In genomic region chr2:152166633-152167032, GRCh38 we compare ENCODE assay signal across 10 cellular contexts. TPM values are rescaled to one million over a fixed set of nuclear protein-coding genes. Genes with fewer than 3 reads are reported as not detected.
DNase-seq lines count a peak whose midpoint lies in the region; ATAC-seq, FAIRE-seq and TF ChIP-seq lines count a peak whose summit lies in the region.
"Had no signal": no experiment of that assay in that cellular context is flagged by ENCODE, and none has a peak within 500 bp of the region (broad histone marks: within the 10 kb centered on the region; RNA-seq: fewer than 3 reads in every experiment).

No MANE protein-coding gene starts in this region.

- WGBS in thyroid gland, 2 donors, result 44 to 53% methylated on average over 3 of the region's 3 CpGs

- intact Hi-C loops in activated naive CD4-positive, alpha-beta T cell treated with anti-CD3 and anti-CD28 coated beads for 36 hours (cut with micrococcal nuclease), result loop anchor here (1.0 kb wide), 1 partner anchor 9 kb away; the partner anchor contains the start of gene STAM2
- intact Hi-C loops in thyroid gland (cut with DNase I), result no loop called here
- intact Hi-C loops in activated T-helper 1 cell treated with anti-CD3 and anti-CD28 coated beads, Interleukin-12 subunit alpha, Interleukin-12 subunit beta, Interleukin-2, Interleukin-4 antibody, amounts not matched to agents 30 ng/mL and 10 ng/mL and 1 ng/mL, durations not matched to agents 14 hours and 24 hours and 36 hours (cut with micrococcal nuclease), result loop anchor here (1.0 to 2.0 kb wide), 2 partner anchors 9 to 32 kb away; partner anchors contain the start of gene STAM2

- H3K36me3 Mint-ChIP-seq in activated naive CD4-positive, alpha-beta T cell treated with anti-CD3 and anti-CD28 coated beads for 36 hours (ENCODE audit: low read depth), result peaks cover 4% of the 10 kb centered on the region
- H3K36me3 Mint-ChIP-seq in activated T-helper 1 cell treated with anti-CD3 and anti-CD28 coated beads, Interleukin-12 subunit alpha, Interleukin-12 subunit beta, Interleukin-2, Interleukin-4 antibody, amounts not matched to agents 30 ng/mL and 10 ng/mL and 1 ng/mL, durations not matched to agents 14 hours and 24 hours and 36 hours (ENCODE audit: low read depth), result peaks cover 6% of the 10 kb centered on the region

- no peaks in the 10 kb centered on the region for H3K9me3 Mint-ChIP-seq in activated naive CD4-positive, alpha-beta T cell treated with anti-CD3 and anti-CD28 coated beads for 36 hours
- peaks cover under 1% of the 10 kb centered on the region for H3K9me3 Mint-ChIP-seq in activated T-helper 1 cell treated with anti-CD3 and anti-CD28 coated beads, Interleukin-12 subunit alpha, Interleukin-12 subunit beta, Interleukin-2, Interleukin-4 antibody, amounts not matched to agents 30 ng/mL and 10 ng/mL and 1 ng/mL, durations not matched to agents 14 hours and 24 hours and 36 hours
- H3K9me3 Mint-ChIP-seq: dendritic cell treated with granulocyte-macrophage colony-stimulating factor and Interleukin-4, amounts not matched to agents 40 ng/mL and 50 ng/mL, for 4 days had no signal

- H3K4me3 Mint-ChIP-seq in activated naive CD4-positive, alpha-beta T cell treated with anti-CD3 and anti-CD28 coated beads for 36 hours, result no peak overlapping the region
- H3K4me3 Mint-ChIP-seq in activated T-helper 1 cell treated with anti-CD3 and anti-CD28 coated beads, Interleukin-12 subunit alpha, Interleukin-12 subunit beta, Interleukin-2, Interleukin-4 antibody, amounts not matched to agents 30 ng/mL and 10 ng/mL and 1 ng/mL, durations not matched to agents 14 hours and 24 hours and 36 hours, result no peak overlapping the region
- H3K4me3 Mint-ChIP-seq: dendritic cell treated with granulocyte-macrophage colony-stimulating factor and Interleukin-4, amounts not matched to agents 40 ng/mL and 50 ng/mL, for 4 days had no signal

- ATAC-seq in HG02981 (IDR thresholded peaks at IDR 0.05; ENCODE audit: unreplicated experiment), result peak; percentile 62

- no peak for TF ChIP-seq POLR2A in thyroid gland (IDR thresholded peaks at IDR 0.05)

- H3K27me3 Mint-ChIP-seq in activated naive CD4-positive, alpha-beta T cell treated with anti-CD3 and anti-CD28 coated beads for 36 hours (ENCODE audit: low read depth), result no peaks in the 10 kb centered on the region
- H3K27me3 Mint-ChIP-seq in activated T-helper 1 cell treated with anti-CD3 and anti-CD28 coated beads, Interleukin-12 subunit alpha, Interleukin-12 subunit beta, Interleukin-2, Interleukin-4 antibody, amounts not matched to agents 30 ng/mL and 10 ng/mL and 1 ng/mL, durations not matched to agents 14 hours and 24 hours and 36 hours (ENCODE audit: insufficient read depth), result no peaks in the 10 kb centered on the region
- H3K27me3 Mint-ChIP-seq: dendritic cell treated with granulocyte-macrophage colony-stimulating factor and Interleukin-4, amounts not matched to agents 40 ng/mL and 50 ng/mL, for 4 days had no signal

- TF ChIP-seq CTCF in bronchial epithelial cell (IDR thresholded peaks at IDR 0.05; ENCODE audit: insufficient read depth, low read length, severe bottlenecking), result no peak
- no peak for TF ChIP-seq CTCF in thyroid gland (IDR thresholded peaks at IDR 0.05)

- no peak for DNase-seq in activated naive CD4-positive, alpha-beta T cell treated with anti-CD3 and anti-CD28 coated beads for 36 hours
- DNase-seq in activated naive CD4-positive, alpha-beta T cell treated with Interleukin-2 at 50 U/mL for 16 hours, result no peak
- DNase-seq in bronchial epithelial cell (ENCODE audit: low read depth) (peak; percentile 38), thyroid gland (no peak), hippocampal formation (lab: John Stamatoyannopoulos, UW) (no peak), NCI-H2227 treated with DMSO at 0.1 percent for 48 hours (lab: John Stamatoyannopoulos, UW) (no peak)
- no peak for DNase-seq in activated T-helper 1 cell treated with anti-CD3 and anti-CD28 coated beads, Interleukin-12 subunit alpha, Interleukin-12 subunit beta, Interleukin-2, Interleukin-4 antibody, amounts not matched to agents 30 ng/mL and 10 ng/mL and 1 ng/mL, durations not matched to agents 14 hours and 24 hours and 36 hours (ENCODE audit: low spot score)

- peak overlapping the region; percentile 36 for H3K27ac Mint-ChIP-seq in activated naive CD4-positive, alpha-beta T cell treated with anti-CD3 and anti-CD28 coated beads for 36 hours
- H3K27ac Mint-ChIP-seq in activated T-helper 1 cell treated with anti-CD3 and anti-CD28 coated beads, Interleukin-12 subunit alpha, Interleukin-12 subunit beta, Interleukin-2, Interleukin-4 antibody, amounts not matched to agents 30 ng/mL and 10 ng/mL and 1 ng/mL, durations not matched to agents 14 hours and 24 hours and 36 hours, result no peak overlapping the region
- H3K27ac Mint-ChIP-seq: dendritic cell treated with granulocyte-macrophage colony-stimulating factor and Interleukin-4, amounts not matched to agents 40 ng/mL and 50 ng/mL, for 4 days had no signal

- peaks cover 27 to 41% of the 10 kb centered on the region in 2 donors for H3K4me1 ChIP-seq in thyroid gland

- CTCF ChIA-PET in activated naive CD4-positive, alpha-beta T cell treated with anti-CD3 and anti-CD28 coated beads for 36 hours (lab: Charles Lee), result interaction anchor here (0.9 to 1.3 kb wide), 2 partner anchors 10 to 129 kb away, joined by 3 read pairs; no protein-coding TSS in a partner anchor

- no peak for FAIRE-seq in bronchial epithelial cell (lab: Jason Lieb, UNC)

- no peaks in the 10 kb centered on the region for H3K9me3 ChIP-seq in thyroid gland

- H3K4me3 ChIP-seq in bronchial epithelial cell (ENCODE audit: low read depth, low read length) (no peak overlapping the region), thyroid gland (replicated peaks in 1 of 3) (no peak overlapping the region)
- H3K4me3 ChIP-seq: BLaER1 treated with 17β-estradiol and CSF1 and Interleukin-3, amounts not matched to agents 10 nM and 100 nM had no signal

- H3K27me3 ChIP-seq in bronchial epithelial cell (ENCODE audit: control insufficient read depth, insufficient read depth, low read length) (no peaks in the 10 kb centered on the region), thyroid gland (no peaks in the 10 kb centered on the region)
- H3K27me3 ChIP-seq: BLaER1 treated with 17β-estradiol and CSF1 and Interleukin-3, amounts not matched to agents 10 nM and 100 nM had no signal

- H3K36me3 ChIP-seq in bronchial epithelial cell (ENCODE audit: control insufficient read depth, insufficient read depth, low read length) (no peaks in the 10 kb centered on the region), thyroid gland (no peaks in the 10 kb centered on the region)

- peak overlapping the region; percentile 3 to 57 (median 16) for H3K27ac ChIP-seq in thyroid gland
- H3K27ac ChIP-seq: BLaER1 treated with 17β-estradiol and CSF1 and Interleukin-3, amounts not matched to agents 10 nM and 100 nM had no signal

- peaks cover 36% of the 10 kb centered on the region for H3K4me1 Mint-ChIP-seq in activated naive CD4-positive, alpha-beta T cell treated with anti-CD3 and anti-CD28 coated beads for 36 hours (ENCODE audit: low read depth)
- H3K4me1 Mint-ChIP-seq in activated T-helper 1 cell treated with anti-CD3 and anti-CD28 coated beads, Interleukin-12 subunit alpha, Interleukin-12 subunit beta, Interleukin-2, Interleukin-4 antibody, amounts not matched to agents 30 ng/mL and 10 ng/mL and 1 ng/mL, durations not matched to agents 14 hours and 24 hours and 36 hours (ENCODE audit: low read depth), result peaks cover 22% of the 10 kb centered on the region

RNA-seq across cellular contexts. Expression of gene STAM2, which starts 8.9 kb away (rescaled TPM):
- total RNA-seq in activated naive CD4-positive, alpha-beta T cell treated with anti-CD3 and anti-CD28 coated beads for 36 hours, result 10 to 100 TPM in 1 of 2 experiments, 1 to 10 TPM in 1; 9.6 to 10.8 TPM
- total RNA-seq in bronchial epithelial cell (32.1 and 33.4 TPM in 2 replicates), thyroid gland (10 to 100 TPM; 62.1 to 70.6 (median 63.4) TPM)
- 18.6 and 20.0 TPM in 2 replicates for total RNA-seq in activated T-helper 1 cell treated with anti-CD3 and anti-CD28 coated beads, Interleukin-12 subunit alpha, Interleukin-12 subunit beta, Interleukin-2, Interleukin-4 antibody, amounts not matched to agents 30 ng/mL and 10 ng/mL and 1 ng/mL, durations not matched to agents 14 hours and 24 hours and 36 hours
